Comparison of ENCODE assay signal across 1 cellular context in genomic region chr15:57403007-57403406, GRCh38.
TF ChIP-seq lines count a peak whose summit lies in the region.

No MANE protein-coding gene starts in this region.

TF ChIP-seq in H1, 55 proteins besides CTCF, POLR2A, EP300 and RAD21 (continued from another document):
- TF ChIP-seq YY1 (IDR thresholded peaks at IDR 0.05; ENCODE audit: low read depth, low read length) (no peak), BCL11A (IDR thresholded peaks at IDR 0.05; ENCODE audit: low read depth in 2 of 2, low read length in 2 of 2) (no peak), POU5F1 (IDR thresholded peaks at IDR 0.05; ENCODE audit: low read depth, low read length) (no peak), HDAC2 (IDR thresholded peaks at IDR 0.05; ENCODE audit: borderline replicate concordance in 1 of 2, low read depth in 2 of 2, low read length in 2 of 2) (no peak), CEBPB (IDR thresholded peaks at IDR 0.05; ENCODE audit: low read depth, low read length) (no peak), CHD1 (IDR thresholded peaks at IDR 0.05; ENCODE audit: low read depth, low read length) (no peak), FOSL1 (IDR thresholded peaks at IDR 0.05; ENCODE audit: insufficient read depth, low read depth, low read length) (no peak), KDM4A (IDR thresholded peaks at IDR 0.05; ENCODE audit: low read depth, low read length, severe bottlenecking) (no peak), TAF1 (IDR thresholded peaks at IDR 0.05; ENCODE audit: low read depth, low read length) (no peak), PHF8 (conservative IDR thresholded peaks at IDR 0.05; ENCODE audit: low read depth, low read length) (no peak), HDAC6 (IDR thresholded peaks at IDR 0.05; ENCODE audit: low read depth, low read length) (no peak), SP1 (IDR thresholded peaks at IDR 0.05; ENCODE audit: low read depth, low read length) (no peak), SIRT6 (IDR thresholded peaks at IDR 0.05; ENCODE audit: low read length) (no peak), TEAD4 (IDR thresholded peaks at IDR 0.05; ENCODE audit: low read depth, low read length) (no peak), JUND (IDR thresholded peaks at IDR 0.05; ENCODE audit: low read length) (no peak), SIX5 (IDR thresholded peaks at IDR 0.05; ENCODE audit: low read depth, low read length) (no peak)
